In genomic region chr22:48955351-48956311, GRCh38 we compare ENCODE assay signal across 16 cellular contexts.
A peak's percentile ranks its signal among the peaks of the same experiment; 100 is the strongest.
DNase-seq lines count a peak whose midpoint lies in the region; TF ChIP-seq lines count a peak whose summit lies in the region.
"Had no signal": no experiment of that assay in that cellular context is flagged by ENCODE, and none has a peak within 500 bp of the region (broad histone marks: within the 10 kb centered on the region; RNA-seq: fewer than 3 reads in every experiment).

No MANE protein-coding gene starts in this region.

- in situ Hi-C loops in KBM-7 (cut with MboI; ENCODE audit: low pct_unique_long_range_greater_than_20kb, low sequenced_read_pairs): no loop called here

- H3K4me3 ChIP-seq in left ventricle myocardium inferior (no peak overlapping the region), endodermal cell (ENCODE audit: low read length) (no peak overlapping the region), trophoblast cell (ENCODE audit: low read depth, low read length) (peak overlapping the region; percentile 50)
- H3K4me3 ChIP-seq: esophagus squamous epithelium had no signal

- H3K4me1 ChIP-seq in left ventricle myocardium inferior: no peaks in the 10 kb centered on the region
- no peaks in the 10 kb centered on the region for H3K4me1 ChIP-seq in endodermal cell (ENCODE audit: control insufficient read depth, insufficient read depth, low read length)
- no peaks in the 10 kb centered on the region for H3K4me1 ChIP-seq in trophoblast cell (ENCODE audit: control insufficient read depth in 1 of 2, insufficient read depth in 2 of 2, low read length in 2 of 2)
- H3K4me1 ChIP-seq: esophagus squamous epithelium had no signal

- H3K23ac ChIP-seq in trophoblast cell (ENCODE audit: low read length): no peak overlapping the region

- H2BK5ac ChIP-seq in trophoblast cell (ENCODE audit: low read depth, low read length, poor library complexity): no peak overlapping the region

- no peak overlapping the region for H3K4me3 Mint-ChIP-seq in endodermal cell
- H3K4me3 Mint-ChIP-seq: activated CD4-positive, alpha-beta T cell treated with anti-CD3 and anti-CD28 coated beads, Interleukin-2, amount 10 ng/mL, durations not matched to agents 7 days and 5 days; activated T-helper 1 cell treated with anti-CD3 and anti-CD28 coated beads, Interleukin-12 subunit alpha, Interleukin-12 subunit beta, Interleukin-2, Interleukin-4 antibody, amounts not matched to agents 30 ng/mL and 10 ng/mL and 1 ng/mL, durations not matched to agents 14 hours and 24 hours and 36 hours; CD8-positive, alpha-beta memory T cell; T-cell had no signal

- H3K4me2 ChIP-seq in trophoblast cell (ENCODE audit: low read length): no peak overlapping the region

- no peaks in the 10 kb centered on the region for H3K36me3 Mint-ChIP-seq in endodermal cell (ENCODE audit: low read depth)
- H3K36me3 Mint-ChIP-seq: CD8-positive, alpha-beta memory T cell; IgD-negative memory B cell; T-cell had no signal

- H3K14ac ChIP-seq in trophoblast cell (ENCODE audit: low read length): no peak overlapping the region

- H2AFZ ChIP-seq in trophoblast cell (ENCODE audit: insufficient read depth, low read length, poor library complexity): no peak overlapping the region

- H3K79me2 ChIP-seq in trophoblast cell (ENCODE audit: control insufficient read depth, insufficient read depth, low read length, poor library complexity): no peaks in the 10 kb centered on the region

- H2BK120ac ChIP-seq in trophoblast cell (ENCODE audit: insufficient read depth, low read length, poor library complexity): no peak overlapping the region

- H3K27me3 ChIP-seq in left ventricle myocardium inferior (ENCODE audit: low read depth) (peaks cover 58% of the 10 kb centered on the region), endodermal cell (ENCODE audit: control insufficient read depth, insufficient read depth, low read length, poor library complexity, severe bottlenecking) (no peaks in the 10 kb centered on the region), trophoblast cell (ENCODE audit: insufficient read depth, low read length) (no peaks in the 10 kb centered on the region)

- H3K27ac ChIP-seq in left ventricle myocardium inferior (replicated peaks) (no peak overlapping the region), endodermal cell (ENCODE audit: low read depth, low read length) (no peak overlapping the region), trophoblast cell (ENCODE audit: low read depth, low read length) (no peak overlapping the region)
- H3K27ac ChIP-seq: esophagus squamous epithelium had no signal

- peak; percentile 44 for DNase-seq in cardiac septum (ENCODE audit: low spot score)
- no peak for DNase-seq in left ventricle myocardium inferior
- DNase-seq in endodermal cell: peak; percentile 38
- no peak for DNase-seq in trophoblast cell
- no peak for DNase-seq in OCI-M2 (lab: John Stamatoyannopoulos, UW; ENCODE audit: unreplicated experiment)
- DNase-seq in stimulated activated CD4-positive, alpha-beta T cell treated with anti-CD3 and anti-CD28 coated beads, Interleukin-2, amount 100 ng/mL, for 24 hours: no peak
- no peak for DNase-seq in KBM-7
- DNase-seq: activated CD4-positive, alpha-beta T cell treated with anti-CD3 and anti-CD28 coated beads, Interleukin-2, amount 10 ng/mL, durations not matched to agents 7 days and 5 days; CD8-positive, alpha-beta memory T cell; esophagus squamous epithelium; NCI-H187 treated with DMSO at 0.1 percent for 48 hours; NCI-H510A treated with DMSO at 0.1 percent for 48 hours; SHP77 had no signal

- peaks cover 4% of the 10 kb centered on the region for H3K27me3 Mint-ChIP-seq in endodermal cell (ENCODE audit: insufficient read depth)
- H3K27me3 Mint-ChIP-seq: activated CD4-positive, alpha-beta T cell treated with anti-CD3 and anti-CD28 coated beads, Interleukin-2, amount 10 ng/mL, durations not matched to agents 7 days and 5 days had no signal

- no peak overlapping the region for H4K8ac ChIP-seq in trophoblast cell (ENCODE audit: low read depth, low read length)

- H3K9me3 ChIP-seq in left ventricle myocardium inferior (replicated peaks): peaks cover 7% of the 10 kb centered on the region
- no peaks in the 10 kb centered on the region for H3K9me3 ChIP-seq in endodermal cell (ENCODE audit: control insufficient read depth, low read length)
- H3K9me3 ChIP-seq in trophoblast cell (ENCODE audit: insufficient read depth, low read depth, low read length): peaks cover 1% of the 10 kb centered on the region
- H3K9me3 ChIP-seq: esophagus squamous epithelium had no signal

- intact Hi-C loops in cardiac septum (cut with DNase I) (no loop called here), left ventricle myocardium inferior (cut with micrococcal nuclease) (no loop called here)

- no peak overlapping the region for H2BK12ac ChIP-seq in trophoblast cell (ENCODE audit: low read length)

- H4K12ac ChIP-seq in trophoblast cell (ENCODE audit: low read depth, low read length): no peak overlapping the region

- no peaks in the 10 kb centered on the region for H3K79me1 ChIP-seq in trophoblast cell (ENCODE audit: low read length)

- H3K18ac ChIP-seq in trophoblast cell (ENCODE audit: low read length): no peak overlapping the region

- H3K4me1 Mint-ChIP-seq in endodermal cell: no peaks in the 10 kb centered on the region
- H3K4me1 Mint-ChIP-seq: activated CD4-positive, alpha-beta T cell treated with anti-CD3 and anti-CD28 coated beads, Interleukin-2, amount 10 ng/mL, durations not matched to agents 7 days and 5 days; IgD-negative memory B cell; T-cell had no signal

- H3K9ac ChIP-seq in endodermal cell (ENCODE audit: extremely low read depth, low read length, poor library complexity, severe bottlenecking): no peak overlapping the region
- no peak overlapping the region for H3K9ac ChIP-seq in trophoblast cell (ENCODE audit: low read length)

- H4K91ac ChIP-seq in trophoblast cell (ENCODE audit: low read depth, low read length): no peak overlapping the region

- WGBS in endodermal cell (ENCODE audit: insufficient coverage in 1 of 2, insufficient read length in 1 of 2), 2 experiments: 90 to 92% methylated on average over 23 to 36 of the region's 36 CpGs
- WGBS in trophoblast cell (ENCODE audit: extremely low coverage, insufficient coverage, insufficient read length): no CpG with 5 or more reads among the region's 36 CpGs

- no peak overlapping the region for H2AK5ac ChIP-seq in trophoblast cell (ENCODE audit: low read length)

- H3K4ac ChIP-seq in trophoblast cell (ENCODE audit: low read depth, low read length): no peak overlapping the region

- H3K9me3 Mint-ChIP-seq in endodermal cell: no peaks in the 10 kb centered on the region
- H3K9me3 Mint-ChIP-seq: IgD-negative memory B cell had no signal

- no peaks in the 10 kb centered on the region for H3K36me3 ChIP-seq in left ventricle myocardium inferior
- no peaks in the 10 kb centered on the region for H3K36me3 ChIP-seq in endodermal cell (ENCODE audit: control insufficient read depth, insufficient read depth, low read length)
- no peaks in the 10 kb centered on the region for H3K36me3 ChIP-seq in trophoblast cell (ENCODE audit: control insufficient read depth in 1 of 2, insufficient read depth in 2 of 2, low read length in 2 of 2)
- H3K36me3 ChIP-seq: esophagus squamous epithelium had no signal

- no peak overlapping the region for H3K27ac Mint-ChIP-seq in endodermal cell
- H3K27ac Mint-ChIP-seq: activated CD4-positive, alpha-beta T cell treated with anti-CD3 and anti-CD28 coated beads, Interleukin-2, amount 10 ng/mL, durations not matched to agents 7 days and 5 days; activated T-helper 1 cell treated with anti-CD3 and anti-CD28 coated beads, Interleukin-12 subunit alpha, Interleukin-12 subunit beta, Interleukin-2, Interleukin-4 antibody, amounts not matched to agents 30 ng/mL and 10 ng/mL and 1 ng/mL, durations not matched to agents 14 hours and 24 hours and 36 hours; CD8-positive, alpha-beta memory T cell; IgD-negative memory B cell; T-cell had no signal

- no peak for TF ChIP-seq CTCF in left ventricle myocardium inferior (IDR thresholded peaks at IDR 0.05; ENCODE audit: borderline replicate concordance)
- no peak for TF ChIP-seq CTCF in endodermal cell (conservative IDR thresholded peaks at IDR 0.05)

Comparison
In these comparisons a context has a peak if more than half of its experiments do, and no peak if none do; other contexts are left out.
1. DNase-seq: peak in cardiac septum (single experiment) and endodermal cell (single experiment); none in left ventricle myocardium inferior (single experiment), trophoblast cell (0 of 2), OCI-M2 (single experiment), stimulated activated CD4-positive, alpha-beta T cell treated with anti-CD3 and anti-CD28 coated beads, Interleukin-2, amount 100 ng/mL, for 24 hours (0 of 2) and KBM-7 (single experiment).